Comparison of ENCODE assay signal across 23 cellular contexts in the genomic region with DNA sequence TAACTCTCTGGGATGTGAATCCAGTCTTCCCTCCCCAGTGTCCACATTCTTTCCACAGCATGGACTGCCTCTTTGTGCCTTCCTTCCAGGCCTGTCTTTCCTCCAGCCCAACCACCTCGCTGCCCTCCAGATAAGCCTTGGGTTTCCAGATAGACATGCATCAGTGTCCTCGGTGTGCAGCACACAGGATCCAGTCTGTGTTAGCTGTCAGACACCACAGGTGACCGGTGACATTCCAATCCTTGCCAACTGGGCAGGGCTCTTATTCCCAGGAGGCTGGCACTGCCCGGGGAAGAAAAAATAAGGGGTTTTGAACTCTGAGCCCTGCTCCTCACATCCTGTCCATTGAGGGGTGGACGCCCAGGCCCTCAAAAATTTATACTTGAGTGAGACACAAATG. TPM values are rescaled to one million over a fixed set of nuclear protein-coding genes. Genes with fewer than 3 reads are reported as not detected.
"Had no signal": no experiment of that assay in that cellular context is flagged by ENCODE, and none has a peak within 500 bp of the region (broad histone marks: within the 10 kb centered on the region; RNA-seq: fewer than 3 reads in every experiment).

No MANE protein-coding gene starts in this region.

- ATAC-seq: effector memory CD8-positive, alpha-beta T cell; left lung; psoas muscle; sciatic nerve; stimulated activated effector memory CD8-positive, alpha-beta T cell treated with anti-CD3 and anti-CD28 coated beads, Interleukin-12 subunit alpha, Interleukin-12 subunit beta, amount 100 ng/mL, for 72 hours had no signal

- H3K4me3 ChIP-seq: esophagus squamous epithelium, left lung, lung, psoas muscle, stomach, thyroid gland had no signal

- H3K9me3 ChIP-seq: esophagus squamous epithelium, left lung, psoas muscle, stomach, thyroid gland had no signal

- H3K36me3 ChIP-seq: esophagus squamous epithelium, left lung, stomach, thyroid gland had no signal

- H3K27ac ChIP-seq: esophagus squamous epithelium, left lung, psoas muscle, stomach, thyroid gland had no signal

- DNase-seq: caudate nucleus; cerebellar nuclear complex; cortex of kidney; effector memory CD8-positive, alpha-beta T cell; erythroblast; esophagus squamous epithelium; foreskin melanocyte; glutamatergic neuron; kidney; left lung; naive B cell; nucleus accumbens; psoas muscle; stimulated activated CD4-positive, alpha-beta T cell treated with anti-CD3 and anti-CD28 coated beads, Interleukin-2, amount 100 ng/mL, for 24 hours; stimulated activated CD4-positive, alpha-beta T cell treated with anti-CD3 and anti-CD28 coated beads, Interleukin-4, amount 100 ng/mL, for 24 hours; stimulated activated naive CD4-positive, alpha-beta T cell treated with Interleukin-2 at 50 U/mL for 16 hours; stomach; thyroid gland had no signal

RNA-seq across cellular contexts. Expression of a gene that starts 6.0 kb away (rescaled TPM):
- total RNA-seq: dermis microvascular lymphatic vessel endothelial cell, renal cortical epithelial cell had no signal
